ENCODE assay signal across 19 cellular contexts in genomic region chr20:46946181-46946624, GRCh38. TPM values are rescaled to one million over a fixed set of nuclear protein-coding genes. Genes with fewer than 3 reads are reported as not detected.
"Had no signal": no experiment of that assay in that cellular context is flagged by ENCODE, and none has a peak within 500 bp of the region (broad histone marks: within the 10 kb centered on the region; RNA-seq: fewer than 3 reads in every experiment).

No MANE protein-coding gene starts in this region.

- H3K9me3 Mint-ChIP-seq: activated naive CD8-positive, alpha-beta T cell treated with anti-CD3 and anti-CD28 coated beads for 36 hours; activated T-cell treated with anti-CD3 and anti-CD28 coated beads, Interleukin-2, amount 50 U/mL, for 4 hours; central memory CD8-positive, alpha-beta T cell had no signal

- H3K4me3 Mint-ChIP-seq: activated CD8-positive, alpha-beta memory T cell treated with anti-CD3 and anti-CD28 coated beads, Interleukin-2, amount 10 ng/mL, durations not matched to agents 7 days and 5 days; activated naive CD8-positive, alpha-beta T cell treated with anti-CD3 and anti-CD28 coated beads for 36 hours; activated T-cell treated with anti-CD3 and anti-CD28 coated beads, Interleukin-2, amount 50 U/mL, for 4 hours; central memory CD8-positive, alpha-beta T cell; naive B cell; stimulated activated naive CD8-positive, alpha-beta T cell treated with anti-CD3 and anti-CD28 coated beads, Interleukin-15, Interleukin-2, amounts not matched to agents 100 ng/mL and 50 ng/mL, for 24 hours had no signal

- H3K36me3 Mint-ChIP-seq: activated CD8-positive, alpha-beta memory T cell treated with anti-CD3 and anti-CD28 coated beads, Interleukin-2, amount 10 ng/mL, durations not matched to agents 7 days and 5 days; activated naive CD8-positive, alpha-beta T cell treated with anti-CD3 and anti-CD28 coated beads for 36 hours; naive B cell had no signal

- H3K36me3 ChIP-seq: neutrophil, right lobe of liver, vagina had no signal

- H3K27ac ChIP-seq: neutrophil, right lobe of liver, vagina had no signal

- H3K27me3 ChIP-seq: right lobe of liver, vagina had no signal

- H3K9me3 ChIP-seq: neutrophil, right lobe of liver, vagina had no signal

- H3K4me1 ChIP-seq: right lobe of liver had no signal

- ATAC-seq: activated CD8-positive, alpha-beta memory T cell treated with anti-CD3 and anti-CD28 coated beads, Interleukin-2, amount 10 ng/mL, durations not matched to agents 7 days and 5 days; activated T-cell treated with anti-CD3 and anti-CD28 coated beads, Interleukin-2, amount 50 U/mL, for 4 hours; right lobe of liver had no signal

- H3K4me3 ChIP-seq: right lobe of liver, vagina had no signal

- H3K4me1 Mint-ChIP-seq: activated CD8-positive, alpha-beta memory T cell treated with anti-CD3 and anti-CD28 coated beads, Interleukin-2, amount 10 ng/mL, durations not matched to agents 7 days and 5 days; activated naive CD8-positive, alpha-beta T cell treated with anti-CD3 and anti-CD28 coated beads for 36 hours; central memory CD8-positive, alpha-beta T cell; naive B cell had no signal

- DNase-seq: activated CD4-positive, alpha-beta T cell treated with anti-CD3 and anti-CD28 coated beads, Interleukin-2, amount 50 U/mL, for 48 hours; activated CD4-positive, CD25-positive, alpha-beta regulatory T cell treated with anti-CD3 and anti-CD28 coated beads, Interleukin-2, amount 50 U/mL, for 72 hours; activated CD8-positive, alpha-beta memory T cell treated with anti-CD3 and anti-CD28 coated beads, Interleukin-2, amount 10 ng/mL, durations not matched to agents 7 days and 5 days; activated gamma-delta T cell treated with Interleukin-2 at 50 U/mL for 16 hours; activated naive CD8-positive, alpha-beta T cell treated with anti-CD3 and anti-CD28 coated beads for 36 hours; activated T-cell treated with anti-CD3 and anti-CD28 coated beads, Interleukin-2, amount 50 U/mL, for 4 hours; effector memory CD4-positive, alpha-beta T cell; foreskin fibroblast; left colon; naive B cell; right lobe of liver; stimulated activated CD4-positive, alpha-beta T cell treated with anti-CD3 and anti-CD28 coated beads, Interleukin-4, amount 100 ng/mL, for 24 hours had no signal

- H3K27ac Mint-ChIP-seq: activated CD8-positive, alpha-beta memory T cell treated with anti-CD3 and anti-CD28 coated beads, Interleukin-2, amount 10 ng/mL, durations not matched to agents 7 days and 5 days; activated naive CD8-positive, alpha-beta T cell treated with anti-CD3 and anti-CD28 coated beads for 36 hours; naive B cell; progenitor cell of endocrine pancreas; stimulated activated naive CD8-positive, alpha-beta T cell treated with anti-CD3 and anti-CD28 coated beads, Interleukin-15, Interleukin-2, amounts not matched to agents 100 ng/mL and 50 ng/mL, for 24 hours had no signal

RNA-seq across cellular contexts. Expression of gene EYA2, which starts 51.6 kb away (rescaled TPM):
- total RNA-seq: activated CD8-positive, alpha-beta memory T cell treated with anti-CD3 and anti-CD28 coated beads, Interleukin-2, amount 10 ng/mL, durations not matched to agents 7 days and 5 days; activated naive CD8-positive, alpha-beta T cell treated with anti-CD3 and anti-CD28 coated beads for 36 hours; activated T-cell treated with anti-CD3 and anti-CD28 coated beads, Interleukin-2, amount 50 U/mL, for 4 hours; epithelial cell of proximal tubule; lung microvascular endothelial cell had no signal
